Comparison of ENCODE assay signal across 32 cellular contexts in genomic region chr22:38419864-38420172, GRCh38. TPM values are rescaled to one million over a fixed set of nuclear protein-coding genes. Genes with fewer than 3 reads are reported as not detected.
"Had no signal": no experiment of that assay in that cellular context is flagged by ENCODE, and none has a peak within 500 bp of the region (broad histone marks: within the 10 kb centered on the region; RNA-seq: fewer than 3 reads in every experiment).

No MANE protein-coding gene starts in this region.

- H3K27ac Mint-ChIP-seq: activated B cell treated with CpG ODN at 0.5 μM for 24 hours; activated CD8-positive, alpha-beta memory T cell treated with anti-CD3 and anti-CD28 coated beads, Interleukin-2, amount 10 ng/mL, durations not matched to agents 7 days and 5 days; activated CD8-positive, alpha-beta T cell treated with anti-CD3 and anti-CD28 coated beads, Interleukin-2, amount 10 ng/mL, durations not matched to agents 7 days and 5 days; activated T-helper 2 cell treated with anti-CD3 and anti-CD28 coated beads, Interferon-gamma antibody, Interleukin-2, Interleukin-4, amounts not matched to agents 10 μg/mL and 5 μg/mL and 100 μg/mL, durations not matched to agents 14 hours and 24 hours and 36 hours; nephron; stimulated activated naive CD8-positive, alpha-beta T cell treated with anti-CD3 and anti-CD28 coated beads, Interleukin-15, Interleukin-2, amounts not matched to agents 100 ng/mL and 50 ng/mL, for 24 hours had no signal

- H3K4me3 ChIP-seq: coronary artery, dorsolateral prefrontal cortex, left lung, mucosa of descending colon, skin epidermis, thoracic aorta, upper lobe of left lung, vagina had no signal

- H3K36me3 Mint-ChIP-seq: activated CD8-positive, alpha-beta memory T cell treated with anti-CD3 and anti-CD28 coated beads, Interleukin-2, amount 10 ng/mL, durations not matched to agents 7 days and 5 days; activated naive CD4-positive, alpha-beta T cell treated with anti-CD3 and anti-CD28 coated beads, Interleukin-2, amount 50 U/mL, for 72 hours; stimulated activated effector memory CD8-positive, alpha-beta T cell treated with anti-CD3 and anti-CD28 coated beads, Interleukin-12 subunit alpha, Interleukin-12 subunit beta, amount 100 ng/mL, for 72 hours had no signal

- H3K9me3 Mint-ChIP-seq: activated B cell treated with CpG ODN at 0.5 μM for 24 hours; activated naive CD4-positive, alpha-beta T cell treated with anti-CD3 and anti-CD28 coated beads, Interleukin-2, amount 50 U/mL, for 72 hours; activated T-helper 2 cell treated with anti-CD3 and anti-CD28 coated beads, Interferon-gamma antibody, Interleukin-2, Interleukin-4, amounts not matched to agents 10 μg/mL and 5 μg/mL and 100 μg/mL, durations not matched to agents 14 hours and 24 hours and 36 hours; nephron; stimulated activated effector memory CD8-positive, alpha-beta T cell treated with anti-CD3 and anti-CD28 coated beads, Interleukin-12 subunit alpha, Interleukin-12 subunit beta, amount 100 ng/mL, for 72 hours; stimulated activated naive CD8-positive, alpha-beta T cell treated with anti-CD3 and anti-CD28 coated beads, Interleukin-15, Interleukin-2, amounts not matched to agents 100 ng/mL and 50 ng/mL, for 24 hours had no signal

- H3K4me1 Mint-ChIP-seq: activated B cell treated with CpG ODN at 0.5 μM for 24 hours; activated CD8-positive, alpha-beta memory T cell treated with anti-CD3 and anti-CD28 coated beads, Interleukin-2, amount 10 ng/mL, durations not matched to agents 7 days and 5 days; stimulated activated effector memory CD8-positive, alpha-beta T cell treated with anti-CD3 and anti-CD28 coated beads, Interleukin-12 subunit alpha, Interleukin-12 subunit beta, amount 100 ng/mL, for 72 hours had no signal

- H3K27me3 ChIP-seq: dorsolateral prefrontal cortex, left lung, neutrophil, upper lobe of left lung, vagina had no signal

- H3K9me3 ChIP-seq: left lung, mucosa of descending colon, neutrophil, thoracic aorta, upper lobe of left lung, vagina had no signal

- H3K36me3 ChIP-seq: left lung, neutrophil, thoracic aorta, upper lobe of left lung, vagina had no signal

- H3K4me1 ChIP-seq: left lung, vagina had no signal

- H3K4me3 Mint-ChIP-seq: activated B cell treated with CpG ODN at 0.5 μM for 24 hours; activated CD8-positive, alpha-beta memory T cell treated with anti-CD3 and anti-CD28 coated beads, Interleukin-2, amount 10 ng/mL, durations not matched to agents 7 days and 5 days; activated CD8-positive, alpha-beta T cell treated with anti-CD3 and anti-CD28 coated beads, Interleukin-2, amount 10 ng/mL, durations not matched to agents 7 days and 5 days; nephron; stimulated activated effector memory CD8-positive, alpha-beta T cell treated with anti-CD3 and anti-CD28 coated beads, Interleukin-12 subunit alpha, Interleukin-12 subunit beta, amount 100 ng/mL, for 72 hours; stimulated activated naive CD8-positive, alpha-beta T cell treated with anti-CD3 and anti-CD28 coated beads, Interleukin-15, Interleukin-2, amounts not matched to agents 100 ng/mL and 50 ng/mL, for 24 hours had no signal

- DNase-seq: activated B cell treated with CpG ODN at 0.5 μM for 24 hours; activated CD4-positive, alpha-beta T cell treated with anti-CD3 and anti-CD28 coated beads, Interleukin-2, amount 50 U/mL, for 1 hour; activated CD8-positive, alpha-beta memory T cell treated with anti-CD3 and anti-CD28 coated beads, Interleukin-2, amount 10 ng/mL, durations not matched to agents 7 days and 5 days; activated CD8-positive, alpha-beta T cell treated with anti-CD3 and anti-CD28 coated beads, Interleukin-2, amount 10 ng/mL, durations not matched to agents 7 days and 5 days; activated naive CD4-positive, alpha-beta T cell; activated T-cell treated with anti-CD3 and anti-CD28 coated beads, Interleukin-2, amount 50 U/mL, for 48 hours; foreskin fibroblast; head of caudate nucleus; stimulated activated CD4-positive, alpha-beta T cell treated with anti-CD3 and anti-CD28 coated beads, Interleukin-4, amount 100 ng/mL, for 24 hours; T-helper 2 cell; upper lobe of left lung had no signal

- H3K27ac ChIP-seq: coronary artery, dorsolateral prefrontal cortex, left lung, neutrophil, skin epidermis, thoracic aorta, upper lobe of left lung, vagina had no signal

- H3K27me3 Mint-ChIP-seq: activated B cell treated with CpG ODN at 0.5 μM for 24 hours; activated CD8-positive, alpha-beta memory T cell treated with anti-CD3 and anti-CD28 coated beads, Interleukin-2, amount 10 ng/mL, durations not matched to agents 7 days and 5 days; stimulated activated naive CD8-positive, alpha-beta T cell treated with anti-CD3 and anti-CD28 coated beads, Interleukin-15, Interleukin-2, amounts not matched to agents 100 ng/mL and 50 ng/mL, for 24 hours had no signal

- ATAC-seq: activated CD8-positive, alpha-beta memory T cell treated with anti-CD3 and anti-CD28 coated beads, Interleukin-2, amount 10 ng/mL, durations not matched to agents 7 days and 5 days; activated CD8-positive, alpha-beta T cell treated with anti-CD3 and anti-CD28 coated beads, Interleukin-2, amount 10 ng/mL, durations not matched to agents 7 days and 5 days; activated naive CD4-positive, alpha-beta T cell treated with anti-CD3 and anti-CD28 coated beads, Interleukin-2, amount 50 U/mL, for 72 hours; esophagus mucosa; left lung; mucosa of descending colon; sciatic nerve; SK-N-SH treated with all-trans-retinoic acid at 6 μM for 48 hours; stimulated activated effector memory CD8-positive, alpha-beta T cell treated with anti-CD3 and anti-CD28 coated beads, Interleukin-12 subunit alpha, Interleukin-12 subunit beta, amount 100 ng/mL, for 72 hours had no signal

RNA-seq across cellular contexts. Expression of gene KCNJ4, which starts 35.2 kb away (rescaled TPM):
- total RNA-seq: activated B cell treated with CpG ODN at 0.5 μM for 24 hours; activated CD8-positive, alpha-beta memory T cell treated with anti-CD3 and anti-CD28 coated beads, Interleukin-2, amount 10 ng/mL, durations not matched to agents 7 days and 5 days; activated CD8-positive, alpha-beta T cell treated with anti-CD3 and anti-CD28 coated beads, Interleukin-2, amount 10 ng/mL, durations not matched to agents 7 days and 5 days; activated naive CD4-positive, alpha-beta T cell treated with anti-CD3 and anti-CD28 coated beads, Interleukin-2, amount 50 U/mL, for 72 hours; activated T-helper 2 cell treated with anti-CD3 and anti-CD28 coated beads, Interferon-gamma antibody, Interleukin-2, Interleukin-4, amounts not matched to agents 10 μg/mL and 5 μg/mL and 100 μg/mL, durations not matched to agents 14 hours and 24 hours and 36 hours; bronchial epithelial cell; esophagus mucosa; kidney epithelial cell; left lung; lung microvascular endothelial cell; mesenteric fat pad; mucosa of descending colon; subcutaneous adipose tissue; thoracic aorta; upper lobe of left lung; vagina had no signal

RNA-seq across cellular contexts. Expression of gene KDELR3, which starts 48.1 kb away (rescaled TPM):
- total RNA-seq: activated B cell treated with CpG ODN at 0.5 μM for 24 hours had no signal
